In the genomic region with DNA sequence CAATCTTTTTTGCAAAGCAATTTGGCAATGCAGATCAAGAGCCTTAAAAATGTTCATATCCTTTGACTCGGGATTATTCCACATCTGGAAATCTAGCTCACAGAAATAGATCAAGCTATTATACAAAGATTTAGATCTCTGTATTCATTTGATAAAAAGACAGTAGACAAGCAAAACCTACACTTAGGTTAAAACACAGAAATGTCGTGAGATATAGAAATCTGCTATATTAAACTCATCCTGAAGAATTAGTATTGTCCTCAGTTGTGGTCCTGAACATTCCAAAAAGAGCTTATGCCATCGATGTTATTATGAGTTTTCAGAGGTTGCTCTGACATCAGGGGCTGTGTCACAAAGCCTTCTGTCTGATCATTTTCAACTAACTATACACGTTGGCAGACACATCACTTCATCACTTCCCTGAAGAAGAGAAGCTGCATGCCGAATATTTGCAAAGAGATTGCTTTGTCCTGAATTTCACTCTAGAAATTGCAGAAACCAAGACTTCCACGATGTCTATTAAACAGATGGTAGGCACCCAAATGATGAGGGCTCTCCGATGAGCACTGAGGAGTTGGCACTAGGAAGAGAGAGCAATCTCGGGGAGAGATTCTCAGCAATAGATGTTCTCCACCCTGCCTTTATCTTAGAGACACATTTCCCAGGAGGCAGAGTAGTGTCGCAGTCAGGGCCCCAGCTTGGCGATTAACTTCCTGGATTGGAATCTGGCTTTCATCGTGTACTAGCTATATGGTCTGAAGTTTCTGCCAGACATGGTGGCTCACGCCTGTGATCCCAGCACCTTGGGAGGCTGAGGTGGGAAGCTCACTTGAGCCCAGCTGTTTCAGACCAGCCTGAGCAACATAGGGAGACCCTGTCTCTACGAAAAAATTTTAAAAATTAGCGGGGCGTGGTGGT, we compare ENCODE assay signal across 10 cellular contexts. TPM values are rescaled to one million over a fixed set of nuclear protein-coding genes. Genes with fewer than 3 reads are reported as not detected.
DNase-seq lines count a peak whose midpoint lies in the region; ATAC-seq, FAIRE-seq and TF ChIP-seq lines count a peak whose summit lies in the region.
"Had no signal": no experiment of that assay in that cellular context is flagged by ENCODE, and none has a peak within 500 bp of the region (broad histone marks: within the 10 kb centered on the region; RNA-seq: fewer than 3 reads in every experiment).

No MANE protein-coding gene starts in this region.

- no peak overlapping the region for H2AFZ ChIP-seq in fibroblast of lung (ENCODE audit: low read length)

- peak overlapping the region; percentile 81 for H3K4me3 Mint-ChIP-seq in activated T-cell treated with anti-CD3 and anti-CD28 coated beads, Interleukin-2, amount 50 U/mL, for 24 hours

- WGBS in small intestine, 3 donors: 57 to 66% (median 63%) methylated on average over 15 of the region's 15 CpGs

- TF ChIP-seq CTCF in fibroblast of lung (conservative IDR thresholded peaks at IDR 0.05 in 1 of 2, IDR thresholded peaks at IDR 0.05 in 1 of 2; ENCODE audit: low read depth in 1 of 2, low read length in 2 of 2): no peak

- H3K4me3 ChIP-seq in fibroblast of lung (replicated peaks in 1 of 4; ENCODE audit: control extremely low read depth in 1 of 4, insufficient read depth in 1 of 4, low read depth in 3 of 4, low read length in 4 of 4): peak overlapping the region in 1 of 4 experiments; percentile 63
- H3K4me3 ChIP-seq in small intestine (ENCODE audit: low read depth in 1 of 2, low read length in 2 of 2): no peak overlapping the region

- H3K4me2 ChIP-seq in fibroblast of lung (ENCODE audit: extremely low read depth, insufficient read depth, low read length): peak overlapping the region; percentile 81

- no peaks in the 10 kb centered on the region for H3K27me3 ChIP-seq in fibroblast of lung (ENCODE audit: control insufficient read depth, insufficient read depth, low read length)
- H3K27me3 ChIP-seq in small intestine (ENCODE audit: control insufficient read depth in 2 of 2, insufficient read depth in 2 of 2, low read length in 2 of 2): no peaks in the 10 kb centered on the region
- H3K27me3 ChIP-seq: SJSA1, uterus had no signal

- H3K27me3 Mint-ChIP-seq in activated T-cell treated with anti-CD3 and anti-CD28 coated beads, Interleukin-2, amount 50 U/mL, for 24 hours: no peaks in the 10 kb centered on the region

- H3K4me1 Mint-ChIP-seq in activated T-cell treated with anti-CD3 and anti-CD28 coated beads, Interleukin-2, amount 50 U/mL, for 24 hours (ENCODE audit: low read depth): peaks cover 28% of the 10 kb centered on the region

- H3K36me3 Mint-ChIP-seq in activated T-cell treated with anti-CD3 and anti-CD28 coated beads, Interleukin-2, amount 50 U/mL, for 24 hours (ENCODE audit: low read depth): peaks cover 10% of the 10 kb centered on the region

- peaks cover 3% of the 10 kb centered on the region for H3K4me1 ChIP-seq in fibroblast of lung (ENCODE audit: control insufficient read depth, extremely low read depth, insufficient read depth, low read length)
- no peaks in the 10 kb centered on the region for H3K4me1 ChIP-seq in small intestine (ENCODE audit: control insufficient read depth in 2 of 2, insufficient read depth in 1 of 2, low read depth in 1 of 2, low read length in 1 of 2)

- no peaks in the 10 kb centered on the region for H4K20me1 ChIP-seq in fibroblast of lung (ENCODE audit: control insufficient read depth, extremely low read depth, insufficient read depth, low read length)

- H3K36me3 ChIP-seq in fibroblast of lung (ENCODE audit: control insufficient read depth, insufficient read depth, low read length) (no peaks in the 10 kb centered on the region), small intestine (ENCODE audit: control insufficient read depth in 2 of 2, insufficient read depth in 2 of 2, low read length in 2 of 2) (no peaks in the 10 kb centered on the region)
- H3K36me3 ChIP-seq: uterus had no signal

- no peak for ATAC-seq in GM19463 (IDR thresholded peaks at IDR 0.05; ENCODE audit: unreplicated experiment)
- ATAC-seq in GM21786 (IDR thresholded peaks at IDR 0.05; ENCODE audit: unreplicated experiment): no peak

- no peak overlapping the region for H3K27ac Mint-ChIP-seq in activated T-cell treated with anti-CD3 and anti-CD28 coated beads, Interleukin-2, amount 50 U/mL, for 24 hours

- no peaks in the 10 kb centered on the region for H3K9me3 Mint-ChIP-seq in activated T-cell treated with anti-CD3 and anti-CD28 coated beads, Interleukin-2, amount 50 U/mL, for 24 hours

- no peak for DNase-seq in activated T-cell treated with anti-CD3 and anti-CD28 coated beads, Interleukin-2, amount 50 U/mL, for 24 hours
- DNase-seq in activated T-cell treated with anti-CD3 and anti-CD28 coated beads for 4 hours (no peak), SK-N-DZ (ENCODE audit: low spot score) (peak; percentile 28), fibroblast of lung (ENCODE audit: low read depth in 2 of 2) (no peak), small intestine (peak; percentile 11), SKM-1 treated with dmso at 0.1 percent for 144 hours (lab: John Stamatoyannopoulos, UW; ENCODE audit: unreplicated experiment) (no peak)
- DNase-seq: uterus had no signal

- peaks cover 27% of the 10 kb centered on the region for H3K79me2 ChIP-seq in fibroblast of lung (ENCODE audit: control insufficient read depth, insufficient read depth, low read length)

- no peak overlapping the region for H3K9ac ChIP-seq in fibroblast of lung (ENCODE audit: insufficient read depth, low read length)

- no peak for FAIRE-seq in small intestine (lab: Jason Lieb, UNC)

- no peak overlapping the region for H3K27ac ChIP-seq in fibroblast of lung (ENCODE audit: insufficient read depth, low read length)
- no peak overlapping the region for H3K27ac ChIP-seq in small intestine (ENCODE audit: low read depth in 1 of 2, low read length in 1 of 2)

- H3K9me3 ChIP-seq in fibroblast of lung (ENCODE audit: control insufficient read depth, insufficient read depth, low read depth, low read length) (no peaks in the 10 kb centered on the region), small intestine (ENCODE audit: control insufficient read depth, low read depth) (no peaks in the 10 kb centered on the region)
- H3K9me3 ChIP-seq: uterus had no signal

RNA-seq across cellular contexts. Expression of gene UBTD2, which starts 1.9 kb away (rescaled TPM):
- 48.9 and 50.7 TPM in 2 replicates for polyA plus RNA-seq in SK-N-DZ (2014; cell fraction: cytosol; rRNA removed)
- polyA plus RNA-seq in SK-N-DZ (2014; cell fraction: nucleus; rRNA removed): 19.7 and 20.7 TPM in 2 replicates
- total RNA-seq in fibroblast of lung: 24.9 and 26.7 TPM in 2 replicates
- polyA plus RNA-seq in fibroblast of lung: 22.6 and 29.8 TPM in 2 replicates
- polyA plus RNA-seq in fibroblast of lung (2012): 16.8 and 21.0 TPM in 2 replicates
- 3.3 and 3.5 TPM in 2 replicates for polyA minus RNA-seq in fibroblast of lung (ENCODE audit: low replicate concordance)
- polyA plus RNA-seq in small intestine: 10 to 100 TPM; 16.9 to 25.7 (median 18.4) TPM

Comparison
In these comparisons a context has a peak if more than half of its experiments do, and no peak if none do; other contexts are left out.
1. DNase-seq: peak in SK-N-DZ (single experiment) and small intestine (single experiment); none in activated T-cell treated with anti-CD3 and anti-CD28 coated beads, Interleukin-2, amount 50 U/mL, for 24 hours (single experiment), activated T-cell treated with anti-CD3 and anti-CD28 coated beads for 4 hours (single experiment), fibroblast of lung (0 of 2) and SKM-1 treated with dmso at 0.1 percent for 144 hours (single experiment).